Comparison of ENCODE assay signal across 10 cellular contexts in genomic region chr1:56073614-56074356, GRCh38.
DNase-seq lines count a peak whose midpoint lies in the region; ATAC-seq, FAIRE-seq and TF ChIP-seq lines count a peak whose summit lies in the region.
"Had no signal": no experiment of that assay in that cellular context is flagged by ENCODE, and none has a peak within 500 bp of the region (broad histone marks: within the 10 kb centered on the region; RNA-seq: fewer than 3 reads in every experiment).

No MANE protein-coding gene starts in this region.

- H3K9me2 ChIP-seq in GM23248 (ENCODE audit: insufficient read depth), result no peaks in the 10 kb centered on the region

- no peaks in the 10 kb centered on the region for H3K27me3 ChIP-seq in GM23248 (replicated peaks; ENCODE audit: insufficient read depth)
- no peaks in the 10 kb centered on the region for H3K27me3 ChIP-seq in small intestine (ENCODE audit: control insufficient read depth in 2 of 2, insufficient read depth in 2 of 2, low read length in 2 of 2)

- no peaks in the 10 kb centered on the region for H3K27me3 Mint-ChIP-seq in activated CD4-positive, alpha-beta memory T cell treated with anti-CD3 and anti-CD28 coated beads, Interleukin-2, amount 10 ng/mL, durations not matched to agents 7 days and 5 days

- CTCF ChIA-PET in activated CD4-positive, alpha-beta memory T cell treated with anti-CD3 and anti-CD28 coated beads, Interleukin-2, amount 10 ng/mL, durations not matched to agents 7 days and 5 days (lab: Charles Lee), result no interaction called here

- H3K4me3 Mint-ChIP-seq in activated CD4-positive, alpha-beta memory T cell treated with anti-CD3 and anti-CD28 coated beads, Interleukin-2, amount 10 ng/mL, durations not matched to agents 7 days and 5 days, result no peak overlapping the region

- peak; percentile 63 for DNase-seq in GM23248
- DNase-seq in cerebellar cortex (ENCODE audit: low spot score), result peak; percentile 99
- DNase-seq in kidney, result peak; percentile 73
- peak; percentile 6 for DNase-seq in small intestine
- DNase-seq in activated CD4-positive, alpha-beta memory T cell treated with anti-CD3 and anti-CD28 coated beads, Interleukin-2, amount 10 ng/mL, durations not matched to agents 7 days and 5 days, result no peak
- DNase-seq in RCC 7860 (ENCODE audit: low spot score), result no peak
- DNase-seq in NCI-H226, result no peak

- H3K9ac ChIP-seq in GM23248 (no peak overlapping the region), kidney (ENCODE audit: low read length in 2 of 2) (no peak overlapping the region)
- H3K9ac ChIP-seq: parathyroid adenoma had no signal

- H3K4me1 Mint-ChIP-seq in activated CD4-positive, alpha-beta memory T cell treated with anti-CD3 and anti-CD28 coated beads, Interleukin-2, amount 10 ng/mL, durations not matched to agents 7 days and 5 days, result no peaks in the 10 kb centered on the region

- H3F3A ChIP-seq in GM23248 (ENCODE audit: insufficient read depth), result peaks cover 7% of the 10 kb centered on the region; the same call in 1 of the 2 replicates

- H3K27ac Mint-ChIP-seq in activated CD4-positive, alpha-beta memory T cell treated with anti-CD3 and anti-CD28 coated beads, Interleukin-2, amount 10 ng/mL, durations not matched to agents 7 days and 5 days, result no peak overlapping the region

- H4K20me1 ChIP-seq in GM23248 (ENCODE audit: insufficient read depth), result no peaks in the 10 kb centered on the region

- no peaks in the 10 kb centered on the region for H3K9me3 ChIP-seq in GM23248 (ENCODE audit: low read depth)
- H3K9me3 ChIP-seq in kidney (ENCODE audit: control insufficient read depth in 1 of 2, low read length in 2 of 2), result no peaks in the 10 kb centered on the region
- no peaks in the 10 kb centered on the region for H3K9me3 ChIP-seq in small intestine (ENCODE audit: control insufficient read depth, low read depth)

- no peaks in the 10 kb centered on the region for H3K36me3 Mint-ChIP-seq in activated CD4-positive, alpha-beta memory T cell treated with anti-CD3 and anti-CD28 coated beads, Interleukin-2, amount 10 ng/mL, durations not matched to agents 7 days and 5 days (ENCODE audit: low read depth)

- H3K27ac ChIP-seq in GM23248 (peak overlapping the region; percentile 21), kidney (ENCODE audit: low read depth in 2 of 2, low read length in 2 of 2) (no peak overlapping the region), small intestine (ENCODE audit: low read depth in 1 of 2, low read length in 1 of 2) (peak overlapping the region in 1 of 2 donors; percentile 46)
- H3K27ac ChIP-seq: parathyroid adenoma had no signal

- H3K4me3 ChIP-seq in GM23248 (no peak overlapping the region), kidney (ENCODE audit: low read length in 2 of 2) (no peak overlapping the region), small intestine (ENCODE audit: low read depth in 1 of 2, low read length in 2 of 2) (no peak overlapping the region)

- H3K36me3 ChIP-seq in GM23248 (ENCODE audit: low read depth) (no peaks in the 10 kb centered on the region), kidney (ENCODE audit: control insufficient read depth in 1 of 2, insufficient read depth in 2 of 2, low read length in 2 of 2) (no peaks in the 10 kb centered on the region), small intestine (ENCODE audit: control insufficient read depth in 2 of 2, insufficient read depth in 2 of 2, low read length in 2 of 2) (no peaks in the 10 kb centered on the region)

- TF ChIP-seq CTCF in kidney (IDR thresholded peaks at IDR 0.05; ENCODE audit: borderline replicate concordance, extremely low read depth, insufficient read depth), result no peak

- intact Hi-C loops in kidney (cut with DNase I), result no loop called here

- H3K9me3 Mint-ChIP-seq in activated CD4-positive, alpha-beta memory T cell treated with anti-CD3 and anti-CD28 coated beads, Interleukin-2, amount 10 ng/mL, durations not matched to agents 7 days and 5 days, result peaks cover 2% of the 10 kb centered on the region

- in situ Hi-C loops in GM23248 (cut with MboI), result no loop called here

- WGBS in GM23248 (ENCODE audit: low coverage in 1 of 2, low lambda C conversion rate in 2 of 2, missing lambda C conversion rate in 2 of 2), 2 experiments, result 32 to 36% methylated on average over 5 of the region's 5 CpGs
- 53 to 69% (median 62%) methylated on average over 5 of the region's 5 CpGs for WGBS in small intestine, 3 donors

- POLR2A ChIA-PET in activated CD4-positive, alpha-beta memory T cell treated with anti-CD3 and anti-CD28 coated beads, Interleukin-2, amount 10 ng/mL, durations not matched to agents 7 days and 5 days (lab: Charles Lee), result no interaction called here

- H3K4me1 ChIP-seq in GM23248 (ENCODE audit: insufficient read depth), result peaks cover 39% of the 10 kb centered on the region
- no peaks in the 10 kb centered on the region for H3K4me1 ChIP-seq in kidney (ENCODE audit: control insufficient read depth in 1 of 2, insufficient read depth in 1 of 2, low read depth in 1 of 2, low read length in 2 of 2)
- no peaks in the 10 kb centered on the region for H3K4me1 ChIP-seq in small intestine (ENCODE audit: control insufficient read depth in 2 of 2, insufficient read depth in 1 of 2, low read depth in 1 of 2, low read length in 1 of 2)
- H3K4me1 ChIP-seq: parathyroid adenoma had no signal

- no peak for ATAC-seq in HG03460 (IDR thresholded peaks at IDR 0.05; ENCODE audit: unreplicated experiment)

- no peak overlapping the region for H3K4me2 ChIP-seq in GM23248 (ENCODE audit: unreplicated experiment)

- peak overlapping the region; percentile 18; the same call in 1 of the 2 replicates for H2AFZ ChIP-seq in GM23248
- H2AFZ ChIP-seq: parathyroid adenoma had no signal

- no peaks in the 10 kb centered on the region for H3K79me2 ChIP-seq in GM23248 (ENCODE audit: insufficient read depth)
- H3K79me2 ChIP-seq: parathyroid adenoma had no signal

- no peak for FAIRE-seq in kidney (lab: Jason Lieb, UNC)
- FAIRE-seq in small intestine (lab: Jason Lieb, UNC), result no peak
- no peak for FAIRE-seq in RCC 7860 (lab: Jason Lieb, UNC)
- FAIRE-seq: GM18507 had no signal

Comparison
In these comparisons a context has a peak if more than half of its experiments do, and no peak if none do; other contexts are left out.
1. DNase-seq: peak in GM23248 (single experiment), cerebellar cortex (single experiment), kidney (single experiment) and small intestine (single experiment); none in activated CD4-positive, alpha-beta memory T cell treated with anti-CD3 and anti-CD28 coated beads, Interleukin-2, amount 10 ng/mL, durations not matched to agents 7 days and 5 days (single experiment), RCC 7860 (single experiment) and NCI-H226 (single experiment).